Comparison of ENCODE assay signal across 1 cellular context in genomic region chr12:120125792-120126634, GRCh38.
TF ChIP-seq lines count a peak whose summit lies in the region.

No MANE protein-coding gene starts in this region.

TF ChIP-seq in IMR-90, 13 proteins besides CTCF, POLR2A, EP300 and RAD21 (continued from another document):
- TF ChIP-seq USF2 (IDR thresholded peaks at IDR 0.05; ENCODE audit: low read depth, low read length) (no peak), SMC3 (IDR thresholded peaks at IDR 0.05; ENCODE audit: low read depth, low read length) (no peak), RFX5 (IDR thresholded peaks at IDR 0.05; ENCODE audit: low read depth, low read length) (no peak), MAFK (IDR thresholded peaks at IDR 0.05; ENCODE audit: low read depth, low read length) (no peak), CEBPB (IDR thresholded peaks at IDR 0.05; ENCODE audit: low read depth, low read length) (no peak), RCOR1 (IDR thresholded peaks at IDR 0.05; ENCODE audit: insufficient replicate concordance, low read length) (no peak), NFE2L2 (IDR thresholded peaks at IDR 0.05; ENCODE audit: low read depth, low read length) (no peak), CHD1 (IDR thresholded peaks at IDR 0.05; ENCODE audit: low read depth, low read length) (no peak), BHLHE40 (IDR thresholded peaks at IDR 0.05; ENCODE audit: low read depth, low read length) (no peak)
TF ChIP-seq in IMR-90: peak in this region for 0.
